Comparison of ENCODE assay signal across 11 cellular contexts in the genomic region with DNA sequence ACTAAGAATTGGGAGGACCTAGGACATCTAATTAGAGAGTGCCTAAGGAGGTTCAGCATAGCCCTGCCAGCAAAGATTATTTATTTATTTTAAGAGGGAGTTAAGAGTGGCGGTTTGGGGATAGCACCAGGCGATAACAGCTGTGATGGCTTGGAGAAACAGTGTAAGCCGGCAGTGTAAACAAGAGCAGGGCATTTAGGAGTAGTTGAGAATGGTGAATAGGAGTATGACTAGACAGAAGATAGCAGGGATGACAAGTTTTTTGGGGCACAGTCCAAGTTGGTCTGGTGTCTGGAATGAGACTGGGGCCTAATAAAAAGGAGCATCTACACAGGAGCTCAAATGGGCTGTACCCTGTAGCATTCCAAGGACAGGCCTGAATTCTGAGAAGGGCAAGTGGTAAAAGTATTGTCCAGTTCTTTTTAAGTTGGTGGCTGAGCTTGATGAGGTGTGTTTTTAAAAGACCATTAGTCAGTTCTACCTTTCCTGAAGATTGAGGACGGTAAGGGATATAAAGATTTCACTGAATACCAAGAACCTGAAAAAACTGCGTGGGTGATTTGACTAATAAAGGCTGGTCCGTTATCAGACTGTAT. TPM values are rescaled to one million over a fixed set of nuclear protein-coding genes. Genes with fewer than 3 reads are reported as not detected.
"Had no signal": no experiment of that assay in that cellular context is flagged by ENCODE, and none has a peak within 500 bp of the region (broad histone marks: within the 10 kb centered on the region; RNA-seq: fewer than 3 reads in every experiment).

No MANE protein-coding gene starts in this region.

RNA-seq across cellular contexts. Expression of a gene that starts 18.2 kb away (rescaled TPM):
- total RNA-seq: activated CD4-positive, alpha-beta memory T cell treated with anti-CD3 and anti-CD28 coated beads, Interleukin-2, amount 10 ng/mL, durations not matched to agents 7 days and 5 days; activated CD4-positive, alpha-beta T cell treated with anti-CD3 and anti-CD28 coated beads for 36 hours; activated CD4-positive, alpha-beta T cell treated with anti-CD3 and anti-CD28 coated beads, Interleukin-2, amount 10 ng/mL, durations not matched to agents 7 days and 5 days; activated CD8-positive, alpha-beta memory T cell treated with anti-CD3 and anti-CD28 coated beads, Interleukin-2, amount 10 ng/mL, durations not matched to agents 7 days and 5 days; activated CD8-positive, alpha-beta T cell treated with anti-CD3 and anti-CD28 coated beads, Interleukin-2, amount 10 ng/mL, durations not matched to agents 7 days and 5 days; activated naive CD8-positive, alpha-beta T cell treated with anti-CD3 and anti-CD28 coated beads, Interleukin-2, amount 10 ng/mL, durations not matched to agents 7 days and 5 days; activated T-helper 2 cell treated with anti-CD3 and anti-CD28 coated beads, Interferon-gamma antibody, Interleukin-2, Interleukin-4, amounts not matched to agents 10 μg/mL and 5 μg/mL and 100 μg/mL, durations not matched to agents 14 hours and 24 hours and 36 hours; ascending aorta; bronchial epithelial cell; cardiac muscle cell; chondrocyte had no signal
- polyA plus RNA-seq: cardiac muscle cell had no signal
